In the genomic region with DNA sequence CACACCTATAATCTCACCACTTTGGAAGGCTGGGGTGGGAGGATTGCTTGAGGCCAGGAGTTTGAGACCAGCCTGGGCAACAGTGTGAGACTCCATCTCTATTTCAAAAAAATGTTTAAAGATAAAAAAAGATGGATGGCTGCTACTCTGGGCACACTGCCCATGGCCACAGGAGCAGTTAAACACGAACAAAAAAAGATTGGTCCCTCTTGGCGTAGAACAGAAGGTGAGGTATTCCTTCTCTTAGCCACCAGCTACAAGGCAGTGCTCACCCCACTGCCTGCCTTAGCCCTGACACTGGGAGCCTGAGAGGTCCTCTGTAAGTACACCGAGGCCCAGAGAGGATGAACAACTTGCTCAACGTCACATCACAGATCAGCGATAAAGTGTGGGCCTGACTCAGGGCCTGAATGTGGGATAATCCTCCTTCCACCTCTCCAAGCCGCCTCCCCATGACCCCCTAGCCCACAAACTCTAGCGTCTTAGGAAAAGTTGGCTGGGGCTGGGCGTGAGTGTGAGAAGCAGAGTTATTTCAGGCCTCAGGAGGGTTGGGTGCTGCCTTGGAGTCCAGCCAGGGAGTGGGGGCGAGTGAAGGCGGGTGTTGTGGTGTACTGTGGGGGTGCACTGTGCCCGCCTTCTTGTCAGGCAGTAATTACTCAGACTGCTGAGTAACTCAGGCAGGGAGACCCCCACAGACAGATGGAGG, we compare ENCODE assay signal across 18 cellular contexts. TPM values are rescaled to one million over a fixed set of nuclear protein-coding genes. Genes with fewer than 3 reads are reported as not detected.
DNase-seq lines count a peak whose midpoint lies in the region; TF ChIP-seq lines count a peak whose summit lies in the region.
"Had no signal": no experiment of that assay in that cellular context is flagged by ENCODE, and none has a peak within 500 bp of the region (broad histone marks: within the 10 kb centered on the region; RNA-seq: fewer than 3 reads in every experiment).

No MANE protein-coding gene starts in this region.

- no peaks in the 10 kb centered on the region for H3K9me3 Mint-ChIP-seq in osteocyte (ENCODE audit: unreplicated experiment)
- H3K9me3 Mint-ChIP-seq: activated T-cell treated with anti-CD3 and anti-CD28 coated beads, Interleukin-2, amount 50 U/mL, for 4 hours had no signal

- no peak overlapping the region for H3K4me3 ChIP-seq in BLaER1
- H3K4me3 ChIP-seq: dorsolateral prefrontal cortex, gastrocnemius medialis had no signal

- no peak overlapping the region for H3K27ac Mint-ChIP-seq in osteocyte (ENCODE audit: unreplicated experiment)
- H3K27ac Mint-ChIP-seq: activated CD8-positive, alpha-beta T cell treated with anti-CD3 and anti-CD28 coated beads, Interleukin-2, amount 10 ng/mL, durations not matched to agents 7 days and 5 days had no signal

- DNase-seq in NCI-H69 (lab: John Stamatoyannopoulos, UW), result peak; percentile 23
- DNase-seq in islet precursor cell, result peak; percentile 46
- DNase-seq in NCI-H146 (lab: John Stamatoyannopoulos, UW), result no peak
- DNase-seq in C1 segment of cervical spinal cord (lab: John Stamatoyannopoulos, UW), result no peak
- no peak for DNase-seq in osteocyte (ENCODE audit: extremely low spot score, unreplicated experiment)
- DNase-seq: activated CD8-positive, alpha-beta T cell treated with anti-CD3 and anti-CD28 coated beads, Interleukin-2, amount 10 ng/mL, durations not matched to agents 7 days and 5 days; activated T-cell treated with anti-CD3 and anti-CD28 coated beads, Interleukin-2, amount 50 U/mL, for 4 hours; Caco-2; gastrocnemius medialis; midbrain; NCI-H2081; NCI-H510A treated with DMSO at 0.1 percent for 48 hours; nucleus accumbens; Right ventricle myocardium superior; stimulated activated CD4-positive, alpha-beta T cell treated with anti-CD3 and anti-CD28 coated beads, Interleukin-1b, Interleukin-23, amount 100 ng/mL, for 48 hours had no signal

- peaks cover 8% of the 10 kb centered on the region for H3K27me3 Mint-ChIP-seq in osteocyte (ENCODE audit: unreplicated experiment)

- H3K4me1 Mint-ChIP-seq in osteocyte (ENCODE audit: unreplicated experiment), result peaks cover 22% of the 10 kb centered on the region

- TF ChIP-seq CTCF in osteocyte (IDR thresholded peaks at IDR 0.05), result no peak

- peak overlapping the region; percentile 25 for H3K9ac ChIP-seq in BLaER1

- H3K9me3 ChIP-seq in BLaER1, result no peaks in the 10 kb centered on the region
- H3K9me3 ChIP-seq: Caco-2, gastrocnemius medialis had no signal

- H3K4me3 Mint-ChIP-seq in osteocyte (ENCODE audit: unreplicated experiment), result no peak overlapping the region
- H3K4me3 Mint-ChIP-seq: activated CD8-positive, alpha-beta T cell treated with anti-CD3 and anti-CD28 coated beads, Interleukin-2, amount 10 ng/mL, durations not matched to agents 7 days and 5 days had no signal

- no peak overlapping the region for H3K27ac ChIP-seq in BLaER1
- H3K27ac ChIP-seq: gastrocnemius medialis had no signal

- peaks cover 69% of the 10 kb centered on the region for H3K4me1 ChIP-seq in BLaER1

- H3K27me3 ChIP-seq in BLaER1, result peaks cover 25% of the 10 kb centered on the region; the same call in 1 of the 2 replicates
- H3K27me3 ChIP-seq: gastrocnemius medialis had no signal

- H4K20me1 ChIP-seq in BLaER1, result peaks cover 20% of the 10 kb centered on the region; the same call in 1 of the 2 replicates

- H3K4me2 ChIP-seq in BLaER1, result peak overlapping the region; percentile 98

- H3K36me3 ChIP-seq in BLaER1, result no peaks in the 10 kb centered on the region
- H3K36me3 ChIP-seq: gastrocnemius medialis had no signal

- H3K36me3 Mint-ChIP-seq in osteocyte (ENCODE audit: unreplicated experiment), result no peaks in the 10 kb centered on the region

RNA-seq across cellular contexts. Expression of gene DPH1, which starts 2.3 kb away (rescaled TPM):
- total RNA-seq in osteocyte, result 57.3 and 59.0 TPM in 2 replicates

RNA-seq across cellular contexts. Expression of gene RTN4RL1, which starts 2.5 kb away (rescaled TPM):
- 3.7 and 3.8 TPM in 2 replicates for total RNA-seq in osteocyte
- total RNA-seq: epithelial cell of proximal tubule had no signal

RNA-seq across cellular contexts. Expression of gene OVCA2, which starts 14.1 kb away (rescaled TPM):
- 33.2 and 35.9 TPM in 2 replicates for total RNA-seq in osteocyte

RNA-seq across cellular contexts. Expression of gene HIC1, which starts 27.2 kb away (rescaled TPM):
- 3.3 and 3.7 TPM in 2 replicates for total RNA-seq in osteocyte

Comparison
In these comparisons a context has a peak if more than half of its experiments do, and no peak if none do; other contexts are left out.
1. DNase-seq: peak in NCI-H69 (single experiment) and islet precursor cell (single experiment); none in NCI-H146 (single experiment), C1 segment of cervical spinal cord (0 of 14) and osteocyte (single experiment).